ENCODE assay signal across 21 cellular contexts in the genomic region with DNA sequence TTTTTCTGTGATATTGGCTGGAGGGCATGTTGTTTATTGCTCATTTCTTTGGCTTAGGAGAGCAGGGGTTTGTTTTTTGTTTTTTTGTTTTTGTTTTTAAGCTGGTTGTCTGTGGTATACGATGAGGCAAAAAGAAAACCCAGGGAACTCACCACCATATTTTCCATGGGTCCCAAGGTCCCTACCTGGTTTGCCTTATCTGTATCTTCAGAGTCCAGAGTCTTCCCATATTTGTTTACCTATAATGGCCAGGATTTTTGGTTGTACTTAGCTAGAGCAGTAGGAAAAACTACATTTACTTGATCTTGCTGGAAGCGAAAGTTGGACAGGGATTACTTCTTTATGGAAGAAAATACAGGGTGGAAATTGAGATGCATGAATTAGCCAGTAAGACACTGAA.
"Had no signal": no experiment of that assay in that cellular context is flagged by ENCODE, and none has a peak within 500 bp of the region (broad histone marks: within the 10 kb centered on the region; RNA-seq: fewer than 3 reads in every experiment).

No MANE protein-coding gene starts in this region.

- H3K4me1 ChIP-seq: lower lobe of right lung, prostate gland, right atrium auricular region had no signal

- H3K9me3 ChIP-seq: colonic mucosa, gastroesophageal sphincter, lower lobe of right lung, neutrophil, ovary, prostate gland, right atrium auricular region, tibial artery had no signal

- ATAC-seq: activated T-cell treated with anti-CD3 and anti-CD28 coated beads, Interleukin-2, amount 50 U/mL, for 72 hours; gastroesophageal sphincter; lower lobe of right lung; naive thymus-derived CD8-positive, alpha-beta T cell; stimulated activated naive CD8-positive, alpha-beta T cell treated with anti-CD3 and anti-CD28 coated beads, Interleukin-15, amount 100 ng/mL, for 72 hours had no signal

- H3K27me3 ChIP-seq: colonic mucosa, dorsolateral prefrontal cortex, gastroesophageal sphincter, neutrophil, ovary, right atrium auricular region, tibial artery had no signal

- H3K27ac ChIP-seq: colonic mucosa, dorsolateral prefrontal cortex, epithelial cell of prostate, lower lobe of right lung, neutrophil, ovary, prostate gland, right atrium auricular region, tibial artery had no signal

- H3K36me3 ChIP-seq: colonic mucosa, gastroesophageal sphincter, lower lobe of right lung, neutrophil, ovary, prostate gland, right atrium auricular region, tibial artery had no signal

- H3K27me3 Mint-ChIP-seq: activated B cell treated with CpG ODN at 0.5 μM for 24 hours; activated CD4-positive, alpha-beta memory T cell treated with anti-CD3 and anti-CD28 coated beads, Interleukin-2, amount 10 ng/mL, durations not matched to agents 7 days and 5 days; naive thymus-derived CD8-positive, alpha-beta T cell; stimulated activated naive CD8-positive, alpha-beta T cell treated with anti-CD3 and anti-CD28 coated beads, Interleukin-15, amount 100 ng/mL, for 72 hours had no signal

- H3K9me3 Mint-ChIP-seq: activated B cell treated with CpG ODN at 0.5 μM for 24 hours; activated CD4-positive, alpha-beta memory T cell treated with anti-CD3 and anti-CD28 coated beads, Interleukin-2, amount 10 ng/mL, durations not matched to agents 7 days and 5 days; activated T-cell treated with anti-CD3 and anti-CD28 coated beads, Interleukin-2, amount 50 U/mL, for 72 hours; naive thymus-derived CD8-positive, alpha-beta T cell; stimulated activated naive CD8-positive, alpha-beta T cell treated with anti-CD3 and anti-CD28 coated beads, Interleukin-15, amount 100 ng/mL, for 72 hours had no signal

- DNase-seq: activated B cell treated with CpG ODN at 0.5 μM for 24 hours; activated CD4-positive, alpha-beta memory T cell treated with anti-CD3 and anti-CD28 coated beads, Interleukin-2, amount 10 ng/mL, durations not matched to agents 7 days and 5 days; activated CD4-positive, alpha-beta T cell treated with anti-CD3 and anti-CD28 coated beads for 48 hours; activated T-cell treated with anti-CD3 and anti-CD28 coated beads, Interleukin-2, amount 50 U/mL, for 72 hours; amygdala; colonic mucosa; dorsolateral prefrontal cortex; head of caudate nucleus; kidney; lower lobe of right lung; naive thymus-derived CD8-positive, alpha-beta T cell; ovary; stimulated activated CD4-positive, alpha-beta T cell treated with anti-CD3 and anti-CD28 coated beads, Interleukin-1b, Interleukin-23, amount 100 ng/mL, for 48 hours; stimulated activated naive CD8-positive, alpha-beta T cell treated with anti-CD3 and anti-CD28 coated beads, Interleukin-15, amount 100 ng/mL, for 72 hours; T-helper 9 cell; tibial artery had no signal

- H3K4me3 ChIP-seq: colonic mucosa, dorsolateral prefrontal cortex, gastroesophageal sphincter, lower lobe of right lung, ovary, prostate gland, right atrium auricular region, tibial artery had no signal

- H3K4me3 Mint-ChIP-seq: activated B cell treated with CpG ODN at 0.5 μM for 24 hours; activated CD4-positive, alpha-beta memory T cell treated with anti-CD3 and anti-CD28 coated beads, Interleukin-2, amount 10 ng/mL, durations not matched to agents 7 days and 5 days; activated T-cell treated with anti-CD3 and anti-CD28 coated beads, Interleukin-2, amount 50 U/mL, for 72 hours; stimulated activated naive CD8-positive, alpha-beta T cell treated with anti-CD3 and anti-CD28 coated beads, Interleukin-15, amount 100 ng/mL, for 72 hours had no signal

- H3K27ac Mint-ChIP-seq: activated B cell treated with CpG ODN at 0.5 μM for 24 hours; activated CD4-positive, alpha-beta memory T cell treated with anti-CD3 and anti-CD28 coated beads, Interleukin-2, amount 10 ng/mL, durations not matched to agents 7 days and 5 days; activated T-cell treated with anti-CD3 and anti-CD28 coated beads, Interleukin-2, amount 50 U/mL, for 72 hours; stimulated activated naive CD8-positive, alpha-beta T cell treated with anti-CD3 and anti-CD28 coated beads, Interleukin-15, amount 100 ng/mL, for 72 hours had no signal
